1 cellular context compared by ENCODE assay signal in the genomic region with DNA sequence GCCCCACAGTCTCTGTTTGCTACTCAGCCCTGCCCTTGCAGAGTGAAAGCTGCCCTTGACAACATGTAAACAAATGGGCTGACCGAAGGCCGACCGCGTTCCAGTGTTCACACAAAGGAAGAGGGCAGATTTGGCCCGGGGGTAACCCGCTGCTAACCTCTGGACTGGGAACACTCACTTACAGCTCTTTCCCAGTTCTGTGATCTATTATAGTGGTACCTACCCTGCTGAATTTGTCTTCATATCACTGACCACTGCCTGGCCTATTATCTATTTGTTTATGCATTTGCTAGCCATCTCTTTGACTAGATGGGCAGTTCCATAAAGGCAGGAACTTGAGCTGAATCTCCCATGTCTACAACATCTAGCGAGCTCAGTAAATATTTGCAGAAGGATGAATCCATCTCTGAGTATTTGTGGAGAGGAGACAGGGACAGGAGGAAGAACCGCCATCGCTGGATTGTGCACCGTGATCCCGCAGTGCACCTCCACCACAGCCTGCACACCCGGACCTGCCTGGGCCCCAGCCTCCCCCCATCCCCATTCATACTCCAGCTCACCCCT.
A peak's percentile ranks its signal among the peaks of the same experiment; 100 is the strongest.
TF ChIP-seq lines count a peak whose summit lies in the region.

No MANE protein-coding gene starts in this region.

TF ChIP-seq in HepG2, 621 proteins besides CTCF, POLR2A, EP300 and RAD21 (continued from another document and continues in another):
- TF ChIP-seq, protein P1, sequence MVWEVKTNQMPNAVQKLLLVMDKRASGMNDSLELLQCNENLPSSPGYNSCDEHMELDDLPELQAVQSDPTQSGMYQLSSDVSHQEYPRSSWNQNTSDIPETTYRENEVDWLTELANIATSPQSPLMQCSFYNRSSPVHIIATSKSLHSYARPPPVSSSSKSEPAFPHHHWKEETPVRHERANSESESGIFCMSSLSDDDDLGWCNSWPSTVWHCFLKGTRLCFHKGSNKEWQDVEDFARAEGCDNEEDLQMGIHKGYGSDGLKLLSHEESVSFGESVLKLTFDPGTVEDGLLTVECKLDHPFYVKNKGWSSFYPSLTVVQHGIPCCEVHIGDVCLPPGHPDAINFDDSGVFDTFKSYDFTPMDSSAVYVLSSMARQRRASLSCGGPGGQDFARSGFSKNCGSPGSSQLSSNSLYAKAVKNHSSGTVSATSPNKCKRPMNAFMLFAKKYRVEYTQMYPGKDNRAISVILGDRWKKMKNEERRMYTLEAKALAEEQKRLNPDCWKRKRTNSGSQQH (CRISPR knock-in tag; IDR thresholded peaks at IDR 0.05; ENCODE audit: low read depth), result no peak
- TF ChIP-seq ZNF264 (CRISPR knock-in tag; IDR thresholded peaks at IDR 0.05) (no peak), IKZF4 (CRISPR knock-in tag; IDR thresholded peaks at IDR 0.05; ENCODE audit: borderline replicate concordance, low read depth, not compliant biosample characterization) (no peak), PLRG1 (conservative IDR thresholded peaks at IDR 0.05) (no peak), ZNF615 (CRISPR knock-in tag; IDR thresholded peaks at IDR 0.05; ENCODE audit: borderline replicate concordance) (0 out of 2 replicates have a peak, but pooled peaks have one; percentile 52), ZSCAN30 (CRISPR knock-in tag; IDR thresholded peaks at IDR 0.05) (0 out of 2 replicates have a peak, but pooled peaks have one; percentile 33), GPN1 (CRISPR knock-in tag; IDR thresholded peaks at IDR 0.05; ENCODE audit: borderline replicate concordance) (no peak), ZNF282 (IDR thresholded peaks at IDR 0.05; ENCODE audit: partially characterized antibody) (no peak), MTF2 (CRISPR knock-in tag; IDR thresholded peaks at IDR 0.05; ENCODE audit: borderline replicate concordance) (no peak), RFXANK (CRISPR knock-in tag; IDR thresholded peaks at IDR 0.05) (no peak), NFKBIZ (CRISPR knock-in tag; IDR thresholded peaks at IDR 0.05) (no peak), ETV6 (CRISPR knock-in tag; conservative IDR thresholded peaks at IDR 0.05) (0 out of 2 replicates have a peak, but pooled peaks have one; percentile 32), WIZ (CRISPR knock-in tag; IDR thresholded peaks at IDR 0.05) (no peak), MYNN (CRISPR knock-in tag; IDR thresholded peaks at IDR 0.05; ENCODE audit: low read depth) (no peak), REL (CRISPR knock-in tag; conservative IDR thresholded peaks at IDR 0.05) (no peak), SIX1 (CRISPR knock-in tag; IDR thresholded peaks at IDR 0.05; ENCODE audit: borderline replicate concordance) (no peak), DDIT3 (CRISPR knock-in tag; IDR thresholded peaks at IDR 0.05) (no peak), ZNF234 (CRISPR knock-in tag; conservative IDR thresholded peaks at IDR 0.05) (no peak), ZNF776 (CRISPR knock-in tag; IDR thresholded peaks at IDR 0.05) (no peak), ZNF674 (CRISPR knock-in tag; IDR thresholded peaks at IDR 0.05; ENCODE audit: low read depth) (no peak), PATZ1 (CRISPR knock-in tag; IDR thresholded peaks at IDR 0.05) (peak; percentile 81), KAT8 (CRISPR knock-in tag; IDR thresholded peaks at IDR 0.05) (peak; percentile 50; the same call in 1 of the 2 replicates), KMT2B (CRISPR knock-in tag; IDR thresholded peaks at IDR 0.05) (no peak), LBX2 (CRISPR knock-in tag; IDR thresholded peaks at IDR 0.05; ENCODE audit: borderline replicate concordance) (no peak), ZNF44 (CRISPR knock-in tag; IDR thresholded peaks at IDR 0.05) (no peak), ZNF292 (CRISPR knock-in tag; IDR thresholded peaks at IDR 0.05; ENCODE audit: borderline replicate concordance, low read depth) (no peak; the same call in 1 of the 2 replicates), CERS6 (CRISPR knock-in tag; IDR thresholded peaks at IDR 0.05) (no peak), NR1H2 (CRISPR knock-in tag; IDR thresholded peaks at IDR 0.05; ENCODE audit: borderline replicate concordance, low read depth) (no peak), DMAP1 (CRISPR knock-in tag; IDR thresholded peaks at IDR 0.05) (0 out of 2 replicates have a peak, but pooled peaks have one; percentile 25)
- TF ChIP-seq, protein P2, sequence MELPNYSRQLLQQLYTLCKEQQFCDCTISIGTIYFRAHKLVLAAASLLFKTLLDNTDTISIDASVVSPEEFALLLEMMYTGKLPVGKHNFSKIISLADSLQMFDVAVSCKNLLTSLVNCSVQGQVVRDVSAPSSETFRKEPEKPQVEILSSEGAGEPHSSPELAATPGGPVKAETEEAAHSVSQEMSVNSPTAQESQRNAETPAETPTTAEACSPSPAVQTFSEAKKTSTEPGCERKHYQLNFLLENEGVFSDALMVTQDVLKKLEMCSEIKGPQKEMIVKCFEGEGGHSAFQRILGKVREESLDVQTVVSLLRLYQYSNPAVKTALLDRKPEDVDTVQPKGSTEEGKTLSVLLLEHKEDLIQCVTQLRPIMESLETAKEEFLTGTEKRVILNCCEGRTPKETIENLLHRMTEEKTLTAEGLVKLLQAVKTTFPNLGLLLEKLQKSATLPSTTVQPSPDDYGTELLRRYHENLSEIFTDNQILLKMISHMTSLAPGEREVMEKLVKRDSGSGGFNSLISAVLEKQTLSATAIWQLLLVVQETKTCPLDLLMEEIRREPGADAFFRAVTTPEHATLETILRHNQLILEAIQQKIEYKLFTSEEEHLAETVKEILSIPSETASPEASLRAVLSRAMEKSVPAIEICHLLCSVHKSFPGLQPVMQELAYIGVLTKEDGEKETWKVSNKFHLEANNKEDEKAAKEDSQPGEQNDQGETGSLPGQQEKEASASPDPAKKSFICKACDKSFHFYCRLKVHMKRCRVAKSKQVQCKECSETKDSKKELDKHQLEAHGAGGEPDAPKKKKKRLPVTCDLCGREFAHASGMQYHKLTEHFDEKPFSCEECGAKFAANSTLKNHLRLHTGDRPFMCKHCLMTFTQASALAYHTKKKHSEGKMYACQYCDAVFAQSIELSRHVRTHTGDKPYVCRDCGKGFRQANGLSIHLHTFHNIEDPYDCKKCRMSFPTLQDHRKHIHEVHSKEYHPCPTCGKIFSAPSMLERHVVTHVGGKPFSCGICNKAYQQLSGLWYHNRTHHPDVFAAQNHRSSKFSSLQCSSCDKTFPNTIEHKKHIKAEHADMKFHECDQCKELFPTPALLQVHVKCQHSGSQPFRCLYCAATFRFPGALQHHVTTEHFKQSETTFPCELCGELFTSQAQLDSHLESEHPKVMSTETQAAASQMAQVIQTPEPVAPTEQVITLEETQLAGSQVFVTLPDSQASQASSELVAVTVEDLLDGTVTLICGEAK (IDR thresholded peaks at IDR 0.05), result no peak
- TF ChIP-seq, protein P2 (CRISPR knock-in tag; IDR thresholded peaks at IDR 0.05), result no peak; the same call in 1 of the 2 replicates
- TF ChIP-seq, protein P3, sequence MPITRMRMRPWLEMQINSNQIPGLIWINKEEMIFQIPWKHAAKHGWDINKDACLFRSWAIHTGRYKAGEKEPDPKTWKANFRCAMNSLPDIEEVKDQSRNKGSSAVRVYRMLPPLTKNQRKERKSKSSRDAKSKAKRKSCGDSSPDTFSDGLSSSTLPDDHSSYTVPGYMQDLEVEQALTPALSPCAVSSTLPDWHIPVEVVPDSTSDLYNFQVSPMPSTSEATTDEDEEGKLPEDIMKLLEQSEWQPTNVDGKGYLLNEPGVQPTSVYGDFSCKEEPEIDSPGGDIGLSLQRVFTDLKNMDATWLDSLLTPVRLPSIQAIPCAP (CRISPR knock-in tag; IDR thresholded peaks at IDR 0.05; ENCODE audit: low read depth), result no peak
- TF ChIP-seq, protein P4, sequence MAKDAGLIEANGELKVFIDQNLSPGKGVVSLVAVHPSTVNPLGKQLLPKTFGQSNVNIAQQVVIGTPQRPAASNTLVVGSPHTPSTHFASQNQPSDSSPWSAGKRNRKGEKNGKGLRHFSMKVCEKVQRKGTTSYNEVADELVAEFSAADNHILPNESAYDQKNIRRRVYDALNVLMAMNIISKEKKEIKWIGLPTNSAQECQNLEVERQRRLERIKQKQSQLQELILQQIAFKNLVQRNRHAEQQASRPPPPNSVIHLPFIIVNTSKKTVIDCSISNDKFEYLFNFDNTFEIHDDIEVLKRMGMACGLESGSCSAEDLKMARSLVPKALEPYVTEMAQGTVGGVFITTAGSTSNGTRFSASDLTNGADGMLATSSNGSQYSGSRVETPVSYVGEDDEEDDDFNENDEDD (CRISPR knock-in tag; IDR thresholded peaks at IDR 0.05; ENCODE audit: borderline replicate concordance), result 0 out of 2 replicates have a peak, but pooled peaks have one; percentile 2
- TF ChIP-seq, protein P5, sequence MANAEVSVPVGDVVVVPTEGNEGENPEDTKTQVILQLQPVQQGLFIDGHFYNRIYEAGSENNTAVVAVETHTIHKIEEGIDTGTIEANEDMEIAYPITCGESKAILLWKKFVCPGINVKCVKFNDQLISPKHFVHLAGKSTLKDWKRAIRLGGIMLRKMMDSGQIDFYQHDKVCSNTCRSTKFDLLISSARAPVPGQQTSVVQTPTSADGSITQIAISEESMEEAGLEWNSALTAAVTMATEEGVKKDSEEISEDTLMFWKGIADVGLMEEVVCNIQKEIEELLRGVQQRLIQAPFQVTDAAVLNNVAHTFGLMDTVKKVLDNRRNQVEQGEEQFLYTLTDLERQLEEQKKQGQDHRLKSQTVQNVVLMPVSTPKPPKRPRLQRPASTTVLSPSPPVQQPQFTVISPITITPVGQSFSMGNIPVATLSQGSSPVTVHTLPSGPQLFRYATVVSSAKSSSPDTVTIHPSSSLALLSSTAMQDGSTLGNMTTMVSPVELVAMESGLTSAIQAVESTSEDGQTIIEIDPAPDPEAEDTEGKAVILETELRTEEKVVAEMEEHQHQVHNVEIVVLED (CRISPR knock-in tag; IDR thresholded peaks at IDR 0.05; ENCODE audit: borderline replicate concordance), result no peak
- TF ChIP-seq, protein P6, sequence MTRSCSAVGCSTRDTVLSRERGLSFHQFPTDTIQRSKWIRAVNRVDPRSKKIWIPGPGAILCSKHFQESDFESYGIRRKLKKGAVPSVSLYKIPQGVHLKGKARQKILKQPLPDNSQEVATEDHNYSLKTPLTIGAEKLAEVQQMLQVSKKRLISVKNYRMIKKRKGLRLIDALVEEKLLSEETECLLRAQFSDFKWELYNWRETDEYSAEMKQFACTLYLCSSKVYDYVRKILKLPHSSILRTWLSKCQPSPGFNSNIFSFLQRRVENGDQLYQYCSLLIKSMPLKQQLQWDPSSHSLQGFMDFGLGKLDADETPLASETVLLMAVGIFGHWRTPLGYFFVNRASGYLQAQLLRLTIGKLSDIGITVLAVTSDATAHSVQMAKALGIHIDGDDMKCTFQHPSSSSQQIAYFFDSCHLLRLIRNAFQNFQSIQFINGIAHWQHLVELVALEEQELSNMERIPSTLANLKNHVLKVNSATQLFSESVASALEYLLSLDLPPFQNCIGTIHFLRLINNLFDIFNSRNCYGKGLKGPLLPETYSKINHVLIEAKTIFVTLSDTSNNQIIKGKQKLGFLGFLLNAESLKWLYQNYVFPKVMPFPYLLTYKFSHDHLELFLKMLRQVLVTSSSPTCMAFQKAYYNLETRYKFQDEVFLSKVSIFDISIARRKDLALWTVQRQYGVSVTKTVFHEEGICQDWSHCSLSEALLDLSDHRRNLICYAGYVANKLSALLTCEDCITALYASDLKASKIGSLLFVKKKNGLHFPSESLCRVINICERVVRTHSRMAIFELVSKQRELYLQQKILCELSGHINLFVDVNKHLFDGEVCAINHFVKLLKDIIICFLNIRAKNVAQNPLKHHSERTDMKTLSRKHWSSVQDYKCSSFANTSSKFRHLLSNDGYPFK (CRISPR knock-in tag; IDR thresholded peaks at IDR 0.05; ENCODE audit: borderline replicate concordance), result no peak
